ENCODE assay signal across 24 cellular contexts in genomic region chr3:150960708-150961684, GRCh38. TPM values are rescaled to one million over a fixed set of nuclear protein-coding genes. Genes with fewer than 3 reads are reported as not detected.
DNase-seq lines count a peak whose midpoint lies in the region; ATAC-seq, FAIRE-seq and TF ChIP-seq lines count a peak whose summit lies in the region.
"Had no signal": no experiment of that assay in that cellular context is flagged by ENCODE, and none has a peak within 500 bp of the region (broad histone marks: within the 10 kb centered on the region; RNA-seq: fewer than 3 reads in every experiment).

No MANE protein-coding gene starts in this region.

- H3K4me2 ChIP-seq in OCI-LY3 (ENCODE audit: low read length) (peak overlapping the region; percentile 25), neural cell (ENCODE audit: low read length) (no peak overlapping the region)
- H3K4me2 ChIP-seq: A549; BLaER1 treated with 17β-estradiol and CSF1 and Interleukin-3, amounts not matched to agents 10 nM and 100 nM had no signal

- 66% methylated on average over 5 of the region's 5 CpGs for WGBS in right cardiac atrium
- WGBS in pancreas, 2 donors, result 61 to 69% methylated on average over 5 of the region's 5 CpGs

- intact Hi-C loops in right cardiac atrium (cut with DNase I) (no loop called here), pancreas (cut with DNase I) (no loop called here)

- TF ChIP-seq CTCF in OCI-LY3 (IDR thresholded peaks at IDR 0.05; ENCODE audit: low read depth, low read length) (no peak), neural cell (IDR thresholded peaks at IDR 0.05; ENCODE audit: poor library complexity, severe bottlenecking) (no peak), pancreas (IDR thresholded peaks at IDR 0.05) (no peak)

- no peak overlapping the region for H3K9ac ChIP-seq in OCI-LY3 (ENCODE audit: low read length)
- no peak overlapping the region for H3K9ac ChIP-seq in neural cell (ENCODE audit: low read length)
- H3K9ac ChIP-seq: BLaER1 treated with 17β-estradiol and CSF1 and Interleukin-3, amounts not matched to agents 10 nM and 100 nM had no signal

- peaks cover 13% of the 10 kb centered on the region for H3K4me1 ChIP-seq in OCI-LY3 (ENCODE audit: low read length)
- H3K4me1 ChIP-seq in right cardiac atrium (ENCODE audit: control insufficient read depth, insufficient read depth, low read length), result no peaks in the 10 kb centered on the region
- no peaks in the 10 kb centered on the region for H3K4me1 ChIP-seq in pancreas
- H3K4me1 ChIP-seq: A549 had no signal

- H3K27ac ChIP-seq in OCI-LY3 (ENCODE audit: low read length) (no peak overlapping the region), neural cell (ENCODE audit: low read length) (peak overlapping the region; percentile 6), right cardiac atrium (ENCODE audit: low read length) (no peak overlapping the region), pancreas (no peak overlapping the region)
- H3K27ac ChIP-seq: A549; BLaER1 treated with 17β-estradiol and CSF1 and Interleukin-3, amounts not matched to agents 10 nM and 100 nM had no signal

- no peak for TF ChIP-seq RAD21 in neural cell (conservative IDR thresholded peaks at IDR 0.05)

- H3K36me3 ChIP-seq in OCI-LY3 (replicated peaks; ENCODE audit: low read depth, low read length) (no peaks in the 10 kb centered on the region), neural cell (ENCODE audit: insufficient read depth, low read length) (no peaks in the 10 kb centered on the region), pancreas (no peaks in the 10 kb centered on the region)
- H3K36me3 ChIP-seq: BLaER1 treated with 17β-estradiol and CSF1 and Interleukin-3, amounts not matched to agents 10 nM and 100 nM; MG63 had no signal

- no peaks in the 10 kb centered on the region for H3K9me3 ChIP-seq in OCI-LY3 (ENCODE audit: insufficient read depth, low read length)
- H3K9me3 ChIP-seq in neural cell (ENCODE audit: low read length), result no peaks in the 10 kb centered on the region
- H3K9me3 ChIP-seq in right cardiac atrium (ENCODE audit: control insufficient read depth, low read length), result no peaks in the 10 kb centered on the region
- no peaks in the 10 kb centered on the region for H3K9me3 ChIP-seq in pancreas
- H3K9me3 ChIP-seq: A549; BLaER1 treated with 17β-estradiol and CSF1 and Interleukin-3, amounts not matched to agents 10 nM and 100 nM; MG63 had no signal

- DNase-seq in right cardiac atrium (no peak), SKM-1 treated with dmso at 0.1 percent for 144 hours (lab: John Stamatoyannopoulos, UW; ENCODE audit: unreplicated experiment) (no peak), pancreas (no peak), NOMO-1 (lab: John Stamatoyannopoulos, UW; ENCODE audit: unreplicated experiment in 2 of 2) (no peak)
- DNase-seq: CD8-positive, alpha-beta memory T cell; DMS79; GOT3; MG63; NCI-H1105; NCI-H1694; NCI-H226; NCI-H526; OCI-M1; SHP77 treated with DMSO at 0.1 percent for 48 hours had no signal

- H3K79me2 ChIP-seq in OCI-LY3 (ENCODE audit: low read length), result no peaks in the 10 kb centered on the region
- H3K79me2 ChIP-seq in neural cell (replicated peaks; ENCODE audit: insufficient read depth, low read length), result no peaks in the 10 kb centered on the region

- no peak for FAIRE-seq in pancreas (lab: Jason Lieb, UNC)
- FAIRE-seq: A549, D721Med, GM12891 had no signal

- no peaks in the 10 kb centered on the region for H3K9me2 ChIP-seq in neural cell (ENCODE audit: insufficient read depth, low read length)

- no peak overlapping the region for H3K4me3 ChIP-seq in OCI-LY3 (ENCODE audit: low read length)
- H3K4me3 ChIP-seq in neural cell (ENCODE audit: low read length), result no peak overlapping the region
- no peak overlapping the region for H3K4me3 ChIP-seq in right cardiac atrium (ENCODE audit: low read length)
- no peak overlapping the region for H3K4me3 ChIP-seq in pancreas
- H3K4me3 ChIP-seq: A549; BLaER1 treated with 17β-estradiol and CSF1 and Interleukin-3, amounts not matched to agents 10 nM and 100 nM; MG63 had no signal

- peaks cover 10% of the 10 kb centered on the region; the same call in 1 of the 2 replicates for H3K27me3 ChIP-seq in OCI-LY3 (ENCODE audit: low read depth, low read length)
- no peaks in the 10 kb centered on the region for H3K27me3 ChIP-seq in neural cell (ENCODE audit: insufficient read depth, low read depth, low read length)
- H3K27me3 ChIP-seq in right cardiac atrium (ENCODE audit: control insufficient read depth, insufficient read depth), result no peaks in the 10 kb centered on the region
- H3K27me3 ChIP-seq in pancreas, result no peaks in the 10 kb centered on the region
- H3K27me3 ChIP-seq: BLaER1 treated with 17β-estradiol and CSF1 and Interleukin-3, amounts not matched to agents 10 nM and 100 nM had no signal

- ATAC-seq in GM18502 (IDR thresholded peaks at IDR 0.05; ENCODE audit: poor library complexity, unreplicated experiment) (peak; percentile 49), GM21717 (IDR thresholded peaks at IDR 0.05; ENCODE audit: unreplicated experiment) (peak; percentile 64), right cardiac atrium (no peak), pancreas (no peak)
- ATAC-seq: A549 had no signal

- H2AFZ ChIP-seq in OCI-LY3 (ENCODE audit: low read depth, low read length), result no peak overlapping the region
- no peak overlapping the region for H2AFZ ChIP-seq in neural cell (ENCODE audit: low read depth, low read length)

- no peak for TF ChIP-seq EP300 in neural cell (conservative IDR thresholded peaks at IDR 0.05; ENCODE audit: poor library complexity, severe bottlenecking)

- no peaks in the 10 kb centered on the region for H4K20me1 ChIP-seq in OCI-LY3 (ENCODE audit: insufficient read depth, low read length)
- no peaks in the 10 kb centered on the region for H4K20me1 ChIP-seq in neural cell (ENCODE audit: insufficient read depth)
- H4K20me1 ChIP-seq: BLaER1 treated with 17β-estradiol and CSF1 and Interleukin-3, amounts not matched to agents 10 nM and 100 nM had no signal

- no peaks in the 10 kb centered on the region for H3F3A ChIP-seq in neural cell (ENCODE audit: insufficient read depth, low read length, poor library complexity, severe bottlenecking)

TF ChIP-seq in neural cell, 6 proteins besides CTCF, POLR2A, EP300 and RAD21:
- TF ChIP-seq TAF1 (IDR thresholded peaks at IDR 0.05; ENCODE audit: low read depth) (no peak), MXI1 (conservative IDR thresholded peaks at IDR 0.05; ENCODE audit: poor library complexity, severe bottlenecking) (no peak), EZH2 (IDR thresholded peaks at IDR 0.05; ENCODE audit: borderline replicate concordance, insufficient read depth, low read length, poor library complexity, severe bottlenecking) (no peak), POLR2AphosphoS5 (IDR thresholded peaks at IDR 0.05) (no peak), SMC3 (conservative IDR thresholded peaks at IDR 0.05; ENCODE audit: poor library complexity) (no peak), REST (IDR thresholded peaks at IDR 0.05; ENCODE audit: borderline replicate concordance) (no peak)
TF ChIP-seq in neural cell: peak in this region for 0.

RNA-seq across cellular contexts. Expression of gene CLRN1, which starts 11.5 kb away (rescaled TPM):
- 0.18 and 0.27 TPM in 2 replicates for polyA plus RNA-seq in neural cell
- not detected in 2 replicates for polyA minus RNA-seq in neural cell
- total RNA-seq in right cardiac atrium, result not detected
- polyA plus RNA-seq in right cardiac atrium, result not detected
- total RNA-seq in pancreas, result not detected
- not detected for polyA plus RNA-seq in pancreas
- total RNA-seq: CD8-positive, alpha-beta memory T cell; G401; RPMI7951 had no signal
- polyA plus RNA-seq: A549; CD8-positive, alpha-beta memory T cell had no signal

RNA-seq across cellular contexts. Expression of gene MINDY4B, which starts 55.8 kb away (rescaled TPM):
- polyA plus RNA-seq in neural cell (0.28 TPM in 1 of 2 replicates, not detected in the other), right cardiac atrium (not detected), pancreas (not detected)
- not detected in 2 replicates for polyA minus RNA-seq in neural cell
- total RNA-seq in right cardiac atrium (not detected), pancreas (not detected)
- total RNA-seq: CD8-positive, alpha-beta memory T cell; G401; RPMI7951 had no signal
- polyA plus RNA-seq: A549; CD8-positive, alpha-beta memory T cell had no signal

Comparison
In these comparisons a context has a peak if more than half of its experiments do, and no peak if none do; other contexts are left out.
1. ATAC-seq: peak in GM18502 (single experiment) and GM21717 (single experiment); none in right cardiac atrium (0 of 2) and pancreas (0 of 4).